In genomic region chr6:11538049-11538798, GRCh38 we compare ENCODE assay signal across 8 cellular contexts. TPM values are rescaled to one million over a fixed set of nuclear protein-coding genes. Genes with fewer than 3 reads are reported as not detected.
DNase-seq lines count a peak whose midpoint lies in the region; ATAC-seq and TF ChIP-seq lines count a peak whose summit lies in the region.

No MANE protein-coding gene starts in this region.

- no peaks in the 10 kb centered on the region for H3K36me3 Mint-ChIP-seq in progenitor cell of endocrine pancreas (ENCODE audit: insufficient read depth)

- H3K27me3 Mint-ChIP-seq in progenitor cell of endocrine pancreas = peaks cover 11% of the 10 kb centered on the region

- ATAC-seq in GM18519 (IDR thresholded peaks at IDR 0.05; ENCODE audit: low FRiP score, unreplicated experiment) (peak; percentile 3), HG03097 (IDR thresholded peaks at IDR 0.05; ENCODE audit: low FRiP score, unreplicated experiment) (peak; percentile 23)

- peak overlapping the region; percentile 81 for H3K4me3 Mint-ChIP-seq in progenitor cell of endocrine pancreas (ENCODE audit: low read depth)

- H3K36me3 ChIP-seq in Peyer's patch = no peaks in the 10 kb centered on the region
- H3K36me3 ChIP-seq in adipocyte (ENCODE audit: control insufficient read depth, insufficient read depth, low read length, severe bottlenecking) = no peaks in the 10 kb centered on the region
- no peaks in the 10 kb centered on the region for H3K36me3 ChIP-seq in left ventricle myocardium inferior

- H3K27ac Mint-ChIP-seq in progenitor cell of endocrine pancreas = no peak overlapping the region

- peak overlapping the region; percentile 80 to 99 (median 92) for H3K4me3 ChIP-seq in Peyer's patch
- peak overlapping the region; percentile 92 for H3K4me3 ChIP-seq in adipocyte (ENCODE audit: low read length)
- H3K4me3 ChIP-seq in left ventricle myocardium inferior = peak overlapping the region; percentile 94

- TF ChIP-seq CTCF in Peyer's patch (IDR thresholded peaks at IDR 0.05) = no peak
- TF ChIP-seq CTCF in left ventricle myocardium inferior (IDR thresholded peaks at IDR 0.05; ENCODE audit: borderline replicate concordance) = no peak
- no peak for TF ChIP-seq CTCF in progenitor cell of endocrine pancreas (IDR thresholded peaks at IDR 0.05; ENCODE audit: unreplicated experiment)

- H3K9ac ChIP-seq in adipocyte (ENCODE audit: low read length) = peak overlapping the region; percentile 89

- H3K9me3 ChIP-seq in Peyer's patch (no peaks in the 10 kb centered on the region), adipocyte (ENCODE audit: control insufficient read depth, low read length) (no peaks in the 10 kb centered on the region), left ventricle myocardium inferior (replicated peaks) (no peaks in the 10 kb centered on the region)

- DNase-seq in AG08396 (ENCODE audit: low spot score) (peak; percentile 41), Peyer's patch (peak in 2 of 3 donors; percentile 19 to 54), adipocyte (ENCODE audit: low read depth) (peak; percentile 64), left ventricle myocardium inferior (peak; percentile 32), progenitor cell of endocrine pancreas (ENCODE audit: low spot score, unreplicated experiment) (peak; percentile 25), mesenteric fat pad (ENCODE audit: low spot score) (no peak)

- TF ChIP-seq POLR2A in Peyer's patch (IDR thresholded peaks at IDR 0.05) = no peak

- H3K27me3 ChIP-seq in Peyer's patch (no peaks in the 10 kb centered on the region), adipocyte (replicated peaks; ENCODE audit: control insufficient read depth, insufficient read depth, low read length) (no peaks in the 10 kb centered on the region), left ventricle myocardium inferior (ENCODE audit: low read depth) (no peaks in the 10 kb centered on the region)

- intact Hi-C loops in left ventricle myocardium inferior (cut with micrococcal nuclease) = no loop called here

- H3K4me1 Mint-ChIP-seq in progenitor cell of endocrine pancreas (ENCODE audit: low read depth) = peaks cover 14% of the 10 kb centered on the region

- H3K27ac ChIP-seq in Peyer's patch = peak overlapping the region; percentile 71 to 86 (median 78)
- peak overlapping the region; percentile 85 for H3K27ac ChIP-seq in left ventricle myocardium inferior (replicated peaks)

- H3K4me1 ChIP-seq in Peyer's patch (peaks cover 0 to 6% (median 1%) of the 10 kb centered on the region in 4 donors), adipocyte (ENCODE audit: control insufficient read depth, insufficient read depth, low read length) (peaks cover 26% of the 10 kb centered on the region), left ventricle myocardium inferior (peaks cover 24% of the 10 kb centered on the region)

- H3K9me3 Mint-ChIP-seq in progenitor cell of endocrine pancreas (ENCODE audit: low read depth) = no peaks in the 10 kb centered on the region

RNA-seq across cellular contexts. Expression of gene TMEM170B, which starts 0.7 kb away (rescaled TPM):
- total RNA-seq in Peyer's patch = 1 to 10 TPM in 2 of 4 donors, under 1 TPM in 2; 0.35 to 1.7 (median 0.96) TPM
- total RNA-seq in left ventricle myocardium inferior = 4.4 TPM
- total RNA-seq in progenitor cell of endocrine pancreas = 7.3 and 7.6 TPM in 2 replicates
- 13.5 TPM for total RNA-seq in mesenteric fat pad
